Comparison of ENCODE assay signal across 1 cellular context in the genomic region with DNA sequence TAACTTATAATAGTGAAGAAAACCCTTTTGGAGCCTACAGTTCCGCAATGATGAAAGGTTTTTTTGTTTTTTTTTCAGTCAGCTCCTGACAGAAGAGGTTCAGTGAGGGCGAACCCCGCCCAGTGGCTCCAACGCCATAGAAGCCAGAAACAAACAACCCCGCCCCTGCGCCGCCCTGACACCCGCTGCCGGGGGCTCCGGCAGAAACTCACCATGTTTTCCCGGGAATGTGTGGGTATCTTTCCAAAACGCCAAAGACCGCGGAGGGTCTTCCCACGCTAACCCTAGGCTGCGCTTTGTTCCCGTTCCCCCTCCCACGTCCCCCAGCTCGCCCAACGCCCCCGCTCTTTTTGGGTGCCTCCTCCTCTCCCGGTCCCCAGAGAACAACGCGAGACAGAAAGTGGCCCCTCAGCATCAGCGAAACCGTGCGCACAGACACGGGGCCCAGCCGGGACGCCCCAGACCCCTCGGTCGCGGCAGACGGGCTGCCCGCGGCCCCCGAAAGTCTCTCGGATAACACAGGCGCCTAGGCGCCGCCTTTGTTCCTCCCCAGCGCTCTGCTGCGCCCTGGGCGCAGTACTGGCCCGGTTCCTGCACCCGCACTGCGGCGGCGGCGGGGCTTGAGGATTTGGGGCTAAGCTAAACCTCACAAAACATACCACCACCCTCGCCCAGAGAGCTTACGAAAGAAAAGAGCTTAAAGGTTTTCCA.
TF ChIP-seq lines count a peak whose summit lies in the region.

No MANE protein-coding gene starts in this region.

TF ChIP-seq in K562, 482 proteins besides CTCF, POLR2A, EP300 and RAD21 (continued from another document):
- TF ChIP-seq, protein P1, sequence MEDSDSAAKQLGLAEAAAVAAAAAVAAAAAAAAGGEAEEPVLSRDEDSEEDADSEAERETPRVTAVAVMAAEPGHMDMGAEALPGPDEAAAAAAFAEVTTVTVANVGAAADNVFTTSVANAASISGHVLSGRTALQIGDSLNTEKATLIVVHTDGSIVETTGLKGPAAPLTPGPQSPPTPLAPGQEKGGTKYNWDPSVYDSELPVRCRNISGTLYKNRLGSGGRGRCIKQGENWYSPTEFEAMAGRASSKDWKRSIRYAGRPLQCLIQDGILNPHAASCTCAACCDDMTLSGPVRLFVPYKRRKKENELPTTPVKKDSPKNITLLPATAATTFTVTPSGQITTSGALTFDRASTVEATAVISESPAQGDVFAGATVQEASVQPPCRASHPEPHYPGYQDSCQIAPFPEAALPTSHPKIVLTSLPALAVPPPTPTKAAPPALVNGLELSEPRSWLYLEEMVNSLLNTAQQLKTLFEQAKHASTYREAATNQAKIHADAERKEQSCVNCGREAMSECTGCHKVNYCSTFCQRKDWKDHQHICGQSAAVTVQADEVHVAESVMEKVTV (CRISPR knock-in tag; IDR thresholded peaks at IDR 0.05) = no peak
- TF ChIP-seq ZFX (CRISPR knock-in tag; IDR thresholded peaks at IDR 0.05) (peak; percentile 76), HNRNPLL (IDR thresholded peaks at IDR 0.05; ENCODE audit: low read depth, low read length, poor library complexity, severe bottlenecking) (peak; percentile 89), LEF1 (IDR thresholded peaks at IDR 0.05) (no peak; the same call in 1 of the 2 replicates), MTA2 (IDR thresholded peaks at IDR 0.05; ENCODE audit: low read depth) (peak; percentile 50), ATF1 (CRISPR knock-in tag; IDR thresholded peaks at IDR 0.05) (no peak), ATF1 (tag; IDR thresholded peaks at IDR 0.05) (0 out of 2 replicates have a peak, but pooled peaks have one; percentile 14), CCNT2 (IDR thresholded peaks at IDR 0.05; ENCODE audit: borderline replicate concordance, extremely low read depth, insufficient read length, low read depth, low read length) (no peak), ZNF830 (CRISPR knock-in tag; IDR thresholded peaks at IDR 0.05) (no peak), GTF2E2 (tag; IDR thresholded peaks at IDR 0.05) (peak; percentile 76), CHD1 (IDR thresholded peaks at IDR 0.05; ENCODE audit: low read length) (peak; percentile 35), ZKSCAN3 (CRISPR knock-in tag; IDR thresholded peaks at IDR 0.05) (no peak), ZSCAN29 (IDR thresholded peaks at IDR 0.05) (no peak), POLR2H (tag; IDR thresholded peaks at IDR 0.05; ENCODE audit: low read depth) (no peak), RB1 (IDR thresholded peaks at IDR 0.05; ENCODE audit: low read depth) (peak; percentile 2; the same call in 1 of the 2 replicates), POLR2AphosphoS5 (IDR thresholded peaks at IDR 0.05; ENCODE audit: control insufficient read depth, insufficient read depth, low read depth, low read length) (no peak), PHF8 (IDR thresholded peaks at IDR 0.05; ENCODE audit: borderline replicate concordance, low read length) (peak; percentile 48; the same call in 1 of the 2 replicates), ESRRB (CRISPR knock-in tag; IDR thresholded peaks at IDR 0.05; ENCODE audit: borderline replicate concordance) (no peak), NFE2 (IDR thresholded peaks at IDR 0.05; ENCODE audit: low read depth) (no peak), ZFP36 (IDR thresholded peaks at IDR 0.05; ENCODE audit: low read depth, low read length, partially characterized antibody) (peak; percentile 2), BRD9 (IDR thresholded peaks at IDR 0.05; ENCODE audit: low read depth, partially characterized antibody) (no peak), ZFPM2 (CRISPR knock-in tag; IDR thresholded peaks at IDR 0.05) (0 out of 2 replicates have a peak, but pooled peaks have one; percentile 63)
- TF ChIP-seq, protein P2, sequence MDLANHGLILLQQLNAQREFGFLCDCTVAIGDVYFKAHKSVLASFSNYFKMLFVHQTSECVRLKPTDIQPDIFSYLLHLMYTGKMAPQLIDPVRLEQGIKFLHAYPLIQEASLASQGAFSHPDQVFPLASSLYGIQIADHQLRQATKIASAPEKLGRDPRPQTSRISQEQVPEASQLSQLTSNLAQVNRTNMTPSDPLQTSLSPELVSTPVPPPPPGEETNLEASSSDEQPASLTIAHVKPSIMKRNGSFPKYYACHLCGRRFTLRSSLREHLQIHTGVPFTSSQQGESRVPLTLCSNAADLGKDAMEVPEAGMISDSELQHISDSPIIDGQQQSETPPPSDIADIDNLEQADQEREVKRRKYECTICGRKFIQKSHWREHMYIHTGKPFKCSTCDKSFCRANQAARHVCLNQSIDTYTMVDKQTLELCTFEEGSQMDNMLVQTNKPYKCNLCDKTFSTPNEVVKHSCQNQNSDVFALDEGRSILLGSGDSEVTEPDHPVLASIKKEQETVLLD (IDR thresholded peaks at IDR 0.05) = peak; percentile 74; the same call in 1 of the 2 replicates
- TF ChIP-seq, protein P3, sequence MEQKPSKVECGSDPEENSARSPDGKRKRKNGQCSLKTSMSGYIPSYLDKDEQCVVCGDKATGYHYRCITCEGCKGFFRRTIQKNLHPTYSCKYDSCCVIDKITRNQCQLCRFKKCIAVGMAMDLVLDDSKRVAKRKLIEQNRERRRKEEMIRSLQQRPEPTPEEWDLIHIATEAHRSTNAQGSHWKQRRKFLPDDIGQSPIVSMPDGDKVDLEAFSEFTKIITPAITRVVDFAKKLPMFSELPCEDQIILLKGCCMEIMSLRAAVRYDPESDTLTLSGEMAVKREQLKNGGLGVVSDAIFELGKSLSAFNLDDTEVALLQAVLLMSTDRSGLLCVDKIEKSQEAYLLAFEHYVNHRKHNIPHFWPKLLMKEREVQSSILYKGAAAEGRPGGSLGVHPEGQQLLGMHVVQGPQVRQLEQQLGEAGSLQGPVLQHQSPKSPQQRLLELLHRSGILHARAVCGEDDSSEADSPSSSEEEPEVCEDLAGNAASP (IDR thresholded peaks at IDR 0.05) = no peak
- TF ChIP-seq, protein P4, sequence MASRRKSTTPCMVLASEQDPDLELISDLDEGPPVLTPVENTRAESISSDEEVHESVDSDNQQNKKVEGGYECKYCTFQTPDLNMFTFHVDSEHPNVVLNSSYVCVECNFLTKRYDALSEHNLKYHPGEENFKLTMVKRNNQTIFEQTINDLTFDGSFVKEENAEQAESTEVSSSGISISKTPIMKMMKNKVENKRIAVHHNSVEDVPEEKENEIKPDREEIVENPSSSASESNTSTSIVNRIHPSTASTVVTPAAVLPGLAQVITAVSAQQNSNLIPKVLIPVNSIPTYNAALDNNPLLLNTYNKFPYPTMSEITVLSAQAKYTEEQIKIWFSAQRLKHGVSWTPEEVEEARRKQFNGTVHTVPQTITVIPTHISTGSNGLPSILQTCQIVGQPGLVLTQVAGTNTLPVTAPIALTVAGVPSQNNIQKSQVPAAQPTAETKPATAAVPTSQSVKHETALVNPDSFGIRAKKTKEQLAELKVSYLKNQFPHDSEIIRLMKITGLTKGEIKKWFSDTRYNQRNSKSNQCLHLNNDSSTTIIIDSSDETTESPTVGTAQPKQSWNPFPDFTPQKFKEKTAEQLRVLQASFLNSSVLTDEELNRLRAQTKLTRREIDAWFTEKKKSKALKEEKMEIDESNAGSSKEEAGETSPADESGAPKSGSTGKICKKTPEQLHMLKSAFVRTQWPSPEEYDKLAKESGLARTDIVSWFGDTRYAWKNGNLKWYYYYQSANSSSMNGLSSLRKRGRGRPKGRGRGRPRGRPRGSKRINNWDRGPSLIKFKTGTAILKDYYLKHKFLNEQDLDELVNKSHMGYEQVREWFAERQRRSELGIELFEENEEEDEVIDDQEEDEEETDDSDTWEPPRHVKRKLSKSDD (conservative IDR thresholded peaks at IDR 0.05; ENCODE audit: low read length) = no peak
- TF ChIP-seq, protein P5, sequence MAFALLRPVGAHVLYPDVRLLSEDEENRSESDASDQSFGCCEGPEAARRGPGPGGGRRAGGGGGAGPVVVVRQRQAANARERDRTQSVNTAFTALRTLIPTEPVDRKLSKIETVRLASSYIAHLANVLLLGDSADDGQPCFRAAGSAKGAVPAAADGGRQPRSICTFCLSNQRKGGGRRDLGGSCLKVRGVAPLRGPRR (CRISPR knock-in tag; IDR thresholded peaks at IDR 0.05) = no peak
- TF ChIP-seq, protein P6, sequence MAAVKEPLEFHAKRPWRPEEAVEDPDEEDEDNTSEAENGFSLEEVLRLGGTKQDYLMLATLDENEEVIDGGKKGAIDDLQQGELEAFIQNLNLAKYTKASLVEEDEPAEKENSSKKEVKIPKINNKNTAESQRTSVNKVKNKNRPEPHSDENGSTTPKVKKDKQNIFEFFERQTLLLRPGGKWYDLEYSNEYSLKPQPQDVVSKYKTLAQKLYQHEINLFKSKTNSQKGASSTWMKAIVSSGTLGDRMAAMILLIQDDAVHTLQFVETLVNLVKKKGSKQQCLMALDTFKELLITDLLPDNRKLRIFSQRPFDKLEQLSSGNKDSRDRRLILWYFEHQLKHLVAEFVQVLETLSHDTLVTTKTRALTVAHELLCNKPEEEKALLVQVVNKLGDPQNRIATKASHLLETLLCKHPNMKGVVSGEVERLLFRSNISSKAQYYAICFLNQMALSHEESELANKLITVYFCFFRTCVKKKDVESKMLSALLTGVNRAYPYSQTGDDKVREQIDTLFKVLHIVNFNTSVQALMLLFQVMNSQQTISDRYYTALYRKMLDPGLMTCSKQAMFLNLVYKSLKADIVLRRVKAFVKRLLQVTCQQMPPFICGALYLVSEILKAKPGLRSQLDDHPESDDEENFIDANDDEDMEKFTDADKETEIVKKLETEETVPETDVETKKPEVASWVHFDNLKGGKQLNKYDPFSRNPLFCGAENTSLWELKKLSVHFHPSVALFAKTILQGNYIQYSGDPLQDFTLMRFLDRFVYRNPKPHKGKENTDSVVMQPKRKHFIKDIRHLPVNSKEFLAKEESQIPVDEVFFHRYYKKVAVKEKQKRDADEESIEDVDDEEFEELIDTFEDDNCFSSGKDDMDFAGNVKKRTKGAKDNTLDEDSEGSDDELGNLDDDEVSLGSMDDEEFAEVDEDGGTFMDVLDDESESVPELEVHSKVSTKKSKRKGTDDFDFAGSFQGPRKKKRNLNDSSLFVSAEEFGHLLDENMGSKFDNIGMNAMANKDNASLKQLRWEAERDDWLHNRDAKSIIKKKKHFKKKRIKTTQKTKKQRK (IDR thresholded peaks at IDR 0.05; ENCODE audit: borderline replicate concordance, low read depth, low read length) = no peak
- TF ChIP-seq, protein P7, sequence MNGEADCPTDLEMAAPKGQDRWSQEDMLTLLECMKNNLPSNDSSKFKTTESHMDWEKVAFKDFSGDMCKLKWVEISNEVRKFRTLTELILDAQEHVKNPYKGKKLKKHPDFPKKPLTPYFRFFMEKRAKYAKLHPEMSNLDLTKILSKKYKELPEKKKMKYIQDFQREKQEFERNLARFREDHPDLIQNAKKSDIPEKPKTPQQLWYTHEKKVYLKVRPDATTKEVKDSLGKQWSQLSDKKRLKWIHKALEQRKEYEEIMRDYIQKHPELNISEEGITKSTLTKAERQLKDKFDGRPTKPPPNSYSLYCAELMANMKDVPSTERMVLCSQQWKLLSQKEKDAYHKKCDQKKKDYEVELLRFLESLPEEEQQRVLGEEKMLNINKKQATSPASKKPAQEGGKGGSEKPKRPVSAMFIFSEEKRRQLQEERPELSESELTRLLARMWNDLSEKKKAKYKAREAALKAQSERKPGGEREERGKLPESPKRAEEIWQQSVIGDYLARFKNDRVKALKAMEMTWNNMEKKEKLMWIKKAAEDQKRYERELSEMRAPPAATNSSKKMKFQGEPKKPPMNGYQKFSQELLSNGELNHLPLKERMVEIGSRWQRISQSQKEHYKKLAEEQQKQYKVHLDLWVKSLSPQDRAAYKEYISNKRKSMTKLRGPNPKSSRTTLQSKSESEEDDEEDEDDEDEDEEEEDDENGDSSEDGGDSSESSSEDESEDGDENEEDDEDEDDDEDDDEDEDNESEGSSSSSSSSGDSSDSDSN (IDR thresholded peaks at IDR 0.05; ENCODE audit: borderline replicate concordance in 1 of 2, low read depth in 2 of 2, low read length in 2 of 2) = peak; percentile 74 to 87; a peak in 2 of 4 replicates
- TF ChIP-seq, protein P8, sequence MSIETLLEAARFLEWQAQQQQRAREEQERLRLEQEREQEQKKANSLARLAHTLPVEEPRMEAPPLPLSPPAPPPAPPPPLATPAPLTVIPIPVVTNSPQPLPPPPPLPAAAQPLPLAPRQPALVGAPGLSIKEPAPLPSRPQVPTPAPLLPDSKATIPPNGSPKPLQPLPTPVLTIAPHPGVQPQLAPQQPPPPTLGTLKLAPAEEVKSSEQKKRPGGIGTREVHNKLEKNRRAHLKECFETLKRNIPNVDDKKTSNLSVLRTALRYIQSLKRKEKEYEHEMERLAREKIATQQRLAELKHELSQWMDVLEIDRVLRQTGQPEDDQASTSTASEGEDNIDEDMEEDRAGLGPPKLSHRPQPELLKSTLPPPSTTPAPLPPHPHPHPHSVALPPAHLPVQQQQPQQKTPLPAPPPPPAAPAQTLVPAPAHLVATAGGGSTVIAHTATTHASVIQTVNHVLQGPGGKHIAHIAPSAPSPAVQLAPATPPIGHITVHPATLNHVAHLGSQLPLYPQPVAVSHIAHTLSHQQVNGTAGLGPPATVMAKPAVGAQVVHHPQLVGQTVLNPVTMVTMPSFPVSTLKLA (conservative IDR thresholded peaks at IDR 0.05) = peak in 1 of 2 experiments; percentile 48; a peak in 2 of 4 replicates
TF ChIP-seq in K562: peak in this region for 47.
